ENCODE assay signal across 1 cellular context in the genomic region with DNA sequence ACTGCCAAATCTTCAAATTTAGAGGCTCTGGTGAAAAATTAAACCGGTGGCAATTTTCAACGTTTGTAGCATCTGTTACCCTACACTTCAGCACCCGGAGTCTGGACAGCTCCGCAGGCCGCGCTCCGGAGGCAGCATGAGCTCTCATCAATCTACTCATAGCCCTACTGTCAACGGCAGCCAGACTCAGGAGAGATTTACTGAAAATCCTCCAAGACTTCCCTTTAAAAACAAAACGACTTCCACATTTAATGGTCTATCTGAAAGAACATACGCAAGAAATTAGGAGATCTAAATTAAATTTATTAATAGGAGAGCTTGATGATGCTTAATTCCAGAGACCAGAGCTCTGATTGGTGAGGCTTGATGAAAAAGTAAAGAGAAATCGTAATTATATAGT.
TF ChIP-seq lines count a peak whose summit lies in the region.

No MANE protein-coding gene starts in this region.

TF ChIP-seq in HCT116, 20 proteins besides CTCF, POLR2A, EP300 and RAD21:
- TF ChIP-seq REST (IDR thresholded peaks at IDR 0.05; ENCODE audit: low read depth): peak; percentile 74
- no peak for TF ChIP-seq EZH2phosphoT487 (IDR thresholded peaks at IDR 0.05; ENCODE audit: borderline replicate concordance)
